In the genomic region with DNA sequence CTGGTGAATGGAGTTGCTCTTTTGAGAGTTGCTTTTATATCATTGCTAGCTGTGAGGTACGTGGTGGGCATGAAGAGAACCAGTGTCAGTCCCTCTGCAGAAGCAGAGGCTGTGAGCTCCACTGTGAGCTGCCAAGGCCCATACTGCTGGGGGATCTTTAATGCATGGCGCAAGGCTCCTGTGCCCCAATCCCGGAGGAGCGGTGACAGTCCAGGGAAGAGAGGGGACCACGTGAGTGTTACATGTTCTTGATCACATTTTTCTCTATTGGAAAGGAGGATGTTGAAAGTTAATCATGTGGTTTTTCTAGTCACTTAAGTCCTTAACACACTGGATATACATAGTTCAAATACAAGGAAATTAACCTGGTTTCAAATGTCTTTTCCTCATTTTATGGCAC, we compare ENCODE assay signal across 21 cellular contexts.
DNase-seq lines count a peak whose midpoint lies in the region; ATAC-seq and TF ChIP-seq lines count a peak whose summit lies in the region.
"Had no signal": no experiment of that assay in that cellular context is flagged by ENCODE, and none has a peak within 500 bp of the region (broad histone marks: within the 10 kb centered on the region; RNA-seq: fewer than 3 reads in every experiment).

No MANE protein-coding gene starts in this region.

- H3K27ac ChIP-seq in BLaER1 (no peak overlapping the region), VCaP (peak overlapping the region; percentile 2; the same call in 1 of the 2 replicates), epithelial cell of prostate (peak overlapping the region; percentile 44)
- H3K27ac ChIP-seq in CD4-positive, alpha-beta memory T cell (ENCODE audit: low read depth, low read length) = no peak overlapping the region
- H3K27ac ChIP-seq: parathyroid adenoma, right lobe of liver, SK-N-MC had no signal

- H3K4me3 Mint-ChIP-seq in nephron = no peak overlapping the region
- H3K4me3 Mint-ChIP-seq in CD4-positive, alpha-beta memory T cell = peak overlapping the region in 1 of 8 donors; percentile 15
- H3K4me3 Mint-ChIP-seq: B cell; naive thymus-derived CD4-positive, alpha-beta T cell had no signal

- H3K27me3 ChIP-seq in BLaER1 = no peaks in the 10 kb centered on the region
- H3K27me3 ChIP-seq in CD4-positive, alpha-beta memory T cell (ENCODE audit: insufficient read depth, low read length) = no peaks in the 10 kb centered on the region
- H3K27me3 ChIP-seq: MG63, right lobe of liver had no signal

- POLR2A ChIA-PET in CD4-positive, alpha-beta memory T cell (lab: Charles Lee; ENCODE audit: partially characterized antibody) = no interaction called here

- peak overlapping the region in 2 of 3 experiments; percentile 13 to 59 for H3K27ac Mint-ChIP-seq in nephron
- peak overlapping the region in 3 of 7 donors; percentile 48 to 62 (median 61) for H3K27ac Mint-ChIP-seq in CD4-positive, alpha-beta memory T cell
- H3K27ac Mint-ChIP-seq: B cell; naive thymus-derived CD4-positive, alpha-beta T cell had no signal

- H3K9me3 ChIP-seq in BLaER1 = no peaks in the 10 kb centered on the region
- H3K9me3 ChIP-seq in CD4-positive, alpha-beta memory T cell (ENCODE audit: control insufficient read depth in 1 of 2, low read length in 2 of 2) = no peaks in the 10 kb centered on the region
- H3K9me3 ChIP-seq: MG63, right lobe of liver had no signal

- peaks cover 92% of the 10 kb centered on the region for H3K4me1 ChIP-seq in BLaER1
- no peaks in the 10 kb centered on the region for H3K4me1 ChIP-seq in CD4-positive, alpha-beta memory T cell (ENCODE audit: insufficient read depth, low read length)
- H3K4me1 ChIP-seq: parathyroid adenoma had no signal

- no peak for TF ChIP-seq POLR2A in lower leg skin (IDR thresholded peaks at IDR 0.05)

- no peak for ATAC-seq in HG03139 (IDR thresholded peaks at IDR 0.05; ENCODE audit: unreplicated experiment)
- ATAC-seq: naive thymus-derived CD4-positive, alpha-beta T cell had no signal

- peaks cover 70% of the 10 kb centered on the region for H3K4me1 Mint-ChIP-seq in nephron
- peaks cover 22 to 71% (median 45%) of the 10 kb centered on the region in 4 donors for H3K4me1 Mint-ChIP-seq in CD4-positive, alpha-beta memory T cell

- intact Hi-C loops in CD4-positive, alpha-beta memory T cell (cut with micrococcal nuclease) = no loop called here
- intact Hi-C loops in lower leg skin (cut with DNase I; ENCODE audit: low total_unique reads) = no loop called here

- WGBS in lower leg skin, 2 donors = 71 to 77% methylated on average over 5 of the region's 5 CpGs

- no peaks in the 10 kb centered on the region for H3K27me3 Mint-ChIP-seq in nephron (ENCODE audit: low read depth)
- H3K27me3 Mint-ChIP-seq in CD4-positive, alpha-beta memory T cell = no peaks in the 10 kb centered on the region
- H3K27me3 Mint-ChIP-seq: B cell; naive thymus-derived CD4-positive, alpha-beta T cell had no signal

- no peaks in the 10 kb centered on the region for H3K9me3 Mint-ChIP-seq in nephron
- H3K9me3 Mint-ChIP-seq in CD4-positive, alpha-beta memory T cell = no peaks in the 10 kb centered on the region
- H3K9me3 Mint-ChIP-seq: naive thymus-derived CD4-positive, alpha-beta T cell had no signal

- TF ChIP-seq CTCF in VCaP (conservative IDR thresholded peaks at IDR 0.05) = no peak
- no peak for TF ChIP-seq CTCF in nephron (IDR thresholded peaks at IDR 0.05; ENCODE audit: unreplicated experiment in 3 of 3)
- no peak for TF ChIP-seq CTCF in lower leg skin (IDR thresholded peaks at IDR 0.05)

- H3K36me3 ChIP-seq in BLaER1 = peaks cover 48% of the 10 kb centered on the region
- H3K36me3 ChIP-seq in CD4-positive, alpha-beta memory T cell (ENCODE audit: insufficient read depth, low read length) = no peaks in the 10 kb centered on the region
- H3K36me3 ChIP-seq: MG63, right lobe of liver had no signal

- peaks cover 100% of the 10 kb centered on the region for H4K20me1 ChIP-seq in BLaER1

- CTCF ChIA-PET in CD4-positive, alpha-beta memory T cell (lab: Charles Lee; ENCODE audit: partially characterized antibody) = no interaction called here

- DNase-seq in epithelial cell of prostate (ENCODE audit: low read depth, low spot score) (no peak), NCI-H1105 treated with DMSO at 0.1 percent for 48 hours (lab: John Stamatoyannopoulos, UW) (no peak), lower leg skin (ENCODE audit: low spot score in 2 of 2) (no peak)
- no peak for DNase-seq in CD4-positive, alpha-beta memory T cell
- DNase-seq: activated CD4-positive, alpha-beta T cell treated with anti-CD3 and anti-CD28 coated beads, Interleukin-2, amount 50 U/mL, for 4 hours; activated CD8-positive, alpha-beta memory T cell treated with anti-CD3 and anti-CD28 coated beads, Interleukin-2, amount 50 U/mL, for 4 hours; activated gamma-delta T cell treated with Interleukin-2 at 50 U/mL for 16 hours; foreskin melanocyte; H7; naive thymus-derived CD4-positive, alpha-beta T cell; NCI-H1436 treated with DMSO at 0.1 percent for 48 hours; NCI-H510A; right lobe of liver had no signal

- peak overlapping the region; percentile 60 for H3K4me2 ChIP-seq in BLaER1

- H3K9ac ChIP-seq in BLaER1 = no peak overlapping the region
- H3K9ac ChIP-seq: parathyroid adenoma had no signal

- H3K36me3 Mint-ChIP-seq in nephron (ENCODE audit: low read depth) = peaks cover 11% of the 10 kb centered on the region
- H3K36me3 Mint-ChIP-seq in CD4-positive, alpha-beta memory T cell = peaks cover under 1% of the 10 kb centered on the region in 2 donors
- H3K36me3 Mint-ChIP-seq: naive thymus-derived CD4-positive, alpha-beta T cell had no signal

- no peak overlapping the region for H3K4me3 ChIP-seq in BLaER1
- no peak overlapping the region for H3K4me3 ChIP-seq in CD4-positive, alpha-beta memory T cell (ENCODE audit: low read length in 2 of 2)
- H3K4me3 ChIP-seq in lower leg skin (ENCODE audit: low read depth, poor library complexity, severe bottlenecking) = no peak overlapping the region
- H3K4me3 ChIP-seq: MG63, right lobe of liver, SK-N-MC had no signal

Comparison
In these comparisons a context has a peak if more than half of its experiments do, and no peak if none do; other contexts are left out.
1. H3K27ac ChIP-seq: peak in VCaP (single experiment) and epithelial cell of prostate (single experiment); none in BLaER1 (single experiment) and CD4-positive, alpha-beta memory T cell (single experiment).